Comparison of ENCODE assay signal across 27 cellular contexts in genomic region chr14:82694820-82695219, GRCh38.
"Had no signal": no experiment of that assay in that cellular context is flagged by ENCODE, and none has a peak within 500 bp of the region (broad histone marks: within the 10 kb centered on the region; RNA-seq: fewer than 3 reads in every experiment).

No MANE protein-coding gene starts in this region.

- H3K79me2 ChIP-seq: parathyroid adenoma had no signal

- H3K4me1 ChIP-seq: gastroesophageal sphincter, heart right ventricle, left lung, parathyroid adenoma, right lobe of liver, tibial nerve, upper lobe of left lung had no signal

- H3K9me3 ChIP-seq: gastroesophageal sphincter, left lung, mucosa of descending colon, neutrophil, right lobe of liver, thoracic aorta, upper lobe of left lung had no signal

- H3K36me3 ChIP-seq: gastroesophageal sphincter, heart right ventricle, left lung, neutrophil, right lobe of liver, thoracic aorta, tibial nerve, upper lobe of left lung had no signal

- ATAC-seq: gastroesophageal sphincter; heart right ventricle; left cardiac atrium; left lung; mucosa of descending colon; natural killer cell treated with Interleukin-12 subunit alpha and Interleukin-12 subunit beta and Interleukin-15 and Interleukin-18, amount 100 ng/mL, for 72 hours; right lobe of liver; stimulated activated naive B cell treated with anti-CD40 and anti-IgM and Interleukin-4, amounts not matched to agents 10 μg/mL and 1 μg/mL and 100 μg/mL, for 72 hours had no signal

- H3K4me3 ChIP-seq: coronary artery, gastroesophageal sphincter, heart right ventricle, left lung, mucosa of descending colon, right lobe of liver, thoracic aorta, tibial nerve, upper lobe of left lung had no signal

- H3K27me3 ChIP-seq: gastroesophageal sphincter, heart right ventricle, left lung, neutrophil, right lobe of liver, tibial nerve, upper lobe of left lung had no signal

- DNase-seq: dermis blood vessel endothelial cell; effector memory CD4-positive, alpha-beta T cell; foreskin fibroblast; glutamatergic neuron; heart right ventricle; hippocampal formation; kidney; left cardiac atrium; mesenchymal stem cell; mucosa of descending colon; naive B cell; right lobe of liver; small intestine; stimulated activated CD4-positive, alpha-beta T cell treated with anti-CD3 and anti-CD28 coated beads, Interleukin-15, amount 100 ng/mL, for 24 hours; stimulated activated CD4-positive, alpha-beta T cell treated with anti-CD3 and anti-CD28 coated beads, Interleukin-2, amount 100 ng/mL, for 48 hours; stimulated activated naive B cell treated with anti-CD40 and anti-IgM and Interleukin-4, amounts not matched to agents 10 μg/mL and 1 μg/mL and 100 μg/mL, for 72 hours; upper lobe of left lung had no signal

- FAIRE-seq: endothelial cell of umbilical vein, urothelium cell line had no signal

- H3K27ac ChIP-seq: coronary artery, gastroesophageal sphincter, heart right ventricle, left lung, neutrophil, parathyroid adenoma, right lobe of liver, thoracic aorta, tibial nerve, upper lobe of left lung had no signal

- H3K9ac ChIP-seq: parathyroid adenoma had no signal

- H2AFZ ChIP-seq: parathyroid adenoma had no signal
